10 cellular contexts compared by ENCODE assay signal in the genomic region with DNA sequence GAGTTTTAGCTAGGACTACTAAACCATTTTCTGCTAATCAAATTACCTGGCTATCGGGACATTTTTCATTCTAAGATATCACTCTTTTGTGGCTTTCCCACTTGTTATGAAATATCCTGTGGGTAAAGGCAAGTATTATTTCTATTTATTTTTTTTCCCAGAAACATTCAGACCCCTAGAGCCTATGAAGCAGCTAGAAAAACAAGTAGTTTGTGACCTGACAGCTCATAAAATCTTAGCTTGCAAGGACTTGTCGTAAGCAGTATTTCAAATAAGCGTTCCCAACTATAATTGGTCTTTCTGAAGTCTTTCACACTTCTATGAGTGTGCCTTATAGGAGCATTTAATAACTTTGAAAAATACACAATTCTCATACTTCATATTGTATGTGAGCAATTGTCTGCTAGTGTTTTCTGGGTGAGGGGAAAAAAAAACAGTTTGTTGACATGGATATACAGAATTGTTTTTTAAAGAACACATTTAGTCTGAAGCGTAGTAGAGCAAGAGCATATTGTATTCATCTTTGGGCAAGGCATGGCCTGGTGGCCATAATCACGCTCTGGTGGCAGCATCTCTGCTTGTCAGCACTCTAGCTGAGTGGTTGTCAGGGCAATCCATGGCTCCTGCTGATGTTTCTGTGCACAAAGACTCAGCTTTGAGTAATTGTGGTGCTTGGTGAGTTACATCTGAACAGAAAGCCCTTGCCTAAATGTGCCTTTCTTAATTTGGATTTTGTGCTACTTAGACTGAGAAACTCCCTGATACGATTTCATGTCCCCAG. TPM values are rescaled to one million over a fixed set of nuclear protein-coding genes. Genes with fewer than 3 reads are reported as not detected.
A peak's percentile ranks its signal among the peaks of the same experiment; 100 is the strongest.
DNase-seq lines count a peak whose midpoint lies in the region; ATAC-seq and TF ChIP-seq lines count a peak whose summit lies in the region.
"Had no signal": no experiment of that assay in that cellular context is flagged by ENCODE, and none has a peak within 500 bp of the region (broad histone marks: within the 10 kb centered on the region; RNA-seq: fewer than 3 reads in every experiment).

No MANE protein-coding gene starts in this region.

- H2BK15ac ChIP-seq in neuronal stem cell (ENCODE audit: low read length): no peak overlapping the region

- WGBS in neuronal stem cell (ENCODE audit: extremely low coverage in 2 of 2, insufficient read length in 2 of 2, insufficient replicate concordance in 1 of 2), 2 donors: no CpG with 5 or more reads among the region's 6 CpGs
- WGBS in thyroid gland, 2 donors: 95 to 98% methylated on average over 6 of the region's 6 CpGs

- H2AFZ ChIP-seq in neuronal stem cell (ENCODE audit: low read length): no peak overlapping the region

- no peaks in the 10 kb centered on the region for H3K27me3 Mint-ChIP-seq in activated CD4-positive, alpha-beta T cell treated with anti-CD3 and anti-CD28 coated beads, Interleukin-2, amount 10 ng/mL, durations not matched to agents 7 days and 5 days
- no peaks in the 10 kb centered on the region for H3K27me3 Mint-ChIP-seq in activated naive CD8-positive, alpha-beta T cell treated with anti-CD3 and anti-CD28 coated beads, Interleukin-2, amount 10 ng/mL, durations not matched to agents 7 days and 5 days

- no peak overlapping the region for H3K18ac ChIP-seq in neuronal stem cell (ENCODE audit: low read length)

- H3K4me2 ChIP-seq in neuronal stem cell (ENCODE audit: insufficient read depth, low read length, poor library complexity, severe bottlenecking): no peak overlapping the region

- POLR2A ChIA-PET in activated CD4-positive, alpha-beta T cell treated with anti-CD3 and anti-CD28 coated beads, Interleukin-2, amount 10 ng/mL, durations not matched to agents 7 days and 5 days (lab: Charles Lee): interaction anchor here (0.6 kb wide), 1 partner anchor 1593 kb away, joined by 3 read pairs; no protein-coding TSS in a partner anchor
- POLR2A ChIA-PET in activated naive CD8-positive, alpha-beta T cell treated with anti-CD3 and anti-CD28 coated beads, Interleukin-2, amount 10 ng/mL, durations not matched to agents 7 days and 5 days (lab: Charles Lee): interaction anchor here (0.8 to 2.1 kb wide), 5 partner anchors 12 to 83 kb away, joined by 3 to 5 read pairs (median 4); no protein-coding TSS in a partner anchor

- H3K4me3 ChIP-seq in neuronal stem cell (ENCODE audit: low read length in 2 of 2) (no peak overlapping the region), thyroid gland (replicated peaks in 1 of 3) (no peak overlapping the region)
- H3K4me3 ChIP-seq: ovary had no signal

- no peak overlapping the region for H2BK120ac ChIP-seq in neuronal stem cell (ENCODE audit: low read depth, low read length)

- peaks cover 3% of the 10 kb centered on the region for H3K9me3 Mint-ChIP-seq in activated CD4-positive, alpha-beta T cell treated with anti-CD3 and anti-CD28 coated beads, Interleukin-2, amount 10 ng/mL, durations not matched to agents 7 days and 5 days
- H3K9me3 Mint-ChIP-seq in activated naive CD8-positive, alpha-beta T cell treated with anti-CD3 and anti-CD28 coated beads, Interleukin-2, amount 10 ng/mL, durations not matched to agents 7 days and 5 days: no peaks in the 10 kb centered on the region

- no peak overlapping the region for H3K4ac ChIP-seq in neuronal stem cell (ENCODE audit: low read length)

- H3K27ac ChIP-seq in neuronal stem cell (replicated peaks; ENCODE audit: low read length) (no peak overlapping the region), thyroid gland (no peak overlapping the region)
- H3K27ac ChIP-seq: ovary had no signal

- intact Hi-C loops in thyroid gland (cut with DNase I): no loop called here

- no peak for TF ChIP-seq CTCF in thyroid gland (IDR thresholded peaks at IDR 0.05)

- H3K9ac ChIP-seq in neuronal stem cell (ENCODE audit: low read depth, low read length, poor library complexity): no peak overlapping the region

- H3K36me3 Mint-ChIP-seq in activated CD4-positive, alpha-beta T cell treated with anti-CD3 and anti-CD28 coated beads, Interleukin-2, amount 10 ng/mL, durations not matched to agents 7 days and 5 days (ENCODE audit: low read depth): peaks cover 60% of the 10 kb centered on the region
- peaks cover 27% of the 10 kb centered on the region for H3K36me3 Mint-ChIP-seq in activated naive CD8-positive, alpha-beta T cell treated with anti-CD3 and anti-CD28 coated beads, Interleukin-2, amount 10 ng/mL, durations not matched to agents 7 days and 5 days

- no peak overlapping the region for H3K23ac ChIP-seq in neuronal stem cell (ENCODE audit: low read depth, low read length, poor library complexity)

- H3K4me3 Mint-ChIP-seq in activated CD4-positive, alpha-beta T cell treated with anti-CD3 and anti-CD28 coated beads, Interleukin-2, amount 10 ng/mL, durations not matched to agents 7 days and 5 days: peak overlapping the region; percentile 100
- peak overlapping the region; percentile 98 for H3K4me3 Mint-ChIP-seq in activated naive CD8-positive, alpha-beta T cell treated with anti-CD3 and anti-CD28 coated beads, Interleukin-2, amount 10 ng/mL, durations not matched to agents 7 days and 5 days

- no peak overlapping the region for H4K8ac ChIP-seq in neuronal stem cell (ENCODE audit: low read depth, low read length)

- CTCF ChIA-PET in activated CD4-positive, alpha-beta T cell treated with anti-CD3 and anti-CD28 coated beads, Interleukin-2, amount 10 ng/mL, durations not matched to agents 7 days and 5 days (lab: Charles Lee): interaction anchor here (0.5 to 0.6 kb wide), 3 partner anchors 124 to 1135 kb away, joined by 3 to 5 read pairs (median 4); no protein-coding TSS in a partner anchor

- ATAC-seq in activated naive CD8-positive, alpha-beta T cell treated with anti-CD3 and anti-CD28 coated beads, Interleukin-2, amount 10 ng/mL, durations not matched to agents 7 days and 5 days (ENCODE audit: low read depth): no peak
- no peak for ATAC-seq in HG03520 (IDR thresholded peaks at IDR 0.05; ENCODE audit: unreplicated experiment)

- H3K36me3 ChIP-seq in neuronal stem cell (replicated peaks in 1 of 2; ENCODE audit: control insufficient read depth in 2 of 2, insufficient read depth in 2 of 2, low read length in 2 of 2) (no peaks in the 10 kb centered on the region), thyroid gland (no peaks in the 10 kb centered on the region)
- H3K36me3 ChIP-seq: ovary had no signal

- no peak for TF ChIP-seq POLR2A in thyroid gland (IDR thresholded peaks at IDR 0.05)

- no peaks in the 10 kb centered on the region for H3K79me1 ChIP-seq in neuronal stem cell (ENCODE audit: low read depth, low read length)

- peaks cover 57% of the 10 kb centered on the region for H3K4me1 Mint-ChIP-seq in activated CD4-positive, alpha-beta T cell treated with anti-CD3 and anti-CD28 coated beads, Interleukin-2, amount 10 ng/mL, durations not matched to agents 7 days and 5 days
- H3K4me1 Mint-ChIP-seq in activated naive CD8-positive, alpha-beta T cell treated with anti-CD3 and anti-CD28 coated beads, Interleukin-2, amount 10 ng/mL, durations not matched to agents 7 days and 5 days: peaks cover 42% of the 10 kb centered on the region

- no peak overlapping the region for H4K91ac ChIP-seq in neuronal stem cell (ENCODE audit: low read depth, low read length, poor library complexity)

- peak overlapping the region; percentile 100 for H3K27ac Mint-ChIP-seq in activated CD4-positive, alpha-beta T cell treated with anti-CD3 and anti-CD28 coated beads, Interleukin-2, amount 10 ng/mL, durations not matched to agents 7 days and 5 days
- H3K27ac Mint-ChIP-seq in activated naive CD8-positive, alpha-beta T cell treated with anti-CD3 and anti-CD28 coated beads, Interleukin-2, amount 10 ng/mL, durations not matched to agents 7 days and 5 days: no peak overlapping the region

- no peak overlapping the region for H2BK12ac ChIP-seq in neuronal stem cell (ENCODE audit: low read length)

- H3K27me3 ChIP-seq in neuronal stem cell (ENCODE audit: control insufficient read depth in 3 of 3, insufficient read depth in 3 of 3, low read depth in 1 of 3, low read length in 3 of 3): no peaks in the 10 kb centered on the region
- no peaks in the 10 kb centered on the region for H3K27me3 ChIP-seq in thyroid gland
- H3K27me3 ChIP-seq: ovary had no signal

- H3K4me1 ChIP-seq in neuronal stem cell (ENCODE audit: control insufficient read depth in 2 of 2, insufficient read depth in 1 of 2, low read depth in 1 of 2, low read length in 2 of 2) (peaks cover 3 to 16% of the 10 kb centered on the region in 2 donors), thyroid gland (peaks cover 5 to 8% of the 10 kb centered on the region in 2 donors)

- peak; percentile 22 for DNase-seq in activated CD4-positive, alpha-beta T cell treated with anti-CD3 and anti-CD28 coated beads, Interleukin-2, amount 10 ng/mL, durations not matched to agents 7 days and 5 days
- DNase-seq in activated CD4-positive, alpha-beta T cell treated with anti-CD3 and anti-CD28 coated beads for 4 hours: no peak
- DNase-seq in NCI-H526 treated with DMSO at 0.1 percent for 48 hours (lab: John Stamatoyannopoulos, UW) (peak; percentile 6), neuronal stem cell (ENCODE audit: low spot score) (peak; percentile 9), thyroid gland (no peak), iPS-NIHi11 (ENCODE audit: low spot score) (no peak)
- no peak for DNase-seq in activated naive CD8-positive, alpha-beta T cell treated with anti-CD3 and anti-CD28 coated beads, Interleukin-2, amount 10 ng/mL, durations not matched to agents 7 days and 5 days
- DNase-seq: NCI-H510A had no signal

- no peak overlapping the region for H2BK5ac ChIP-seq in neuronal stem cell (ENCODE audit: low read length)

- no peak overlapping the region for H3K14ac ChIP-seq in neuronal stem cell (ENCODE audit: low read length)

- no peak overlapping the region for H2AK5ac ChIP-seq in neuronal stem cell (ENCODE audit: low read depth, low read length)

- H3K9me3 ChIP-seq in neuronal stem cell (replicated peaks in 1 of 2; ENCODE audit: control insufficient read depth in 2 of 2, insufficient read depth in 1 of 2, low read depth in 1 of 2, low read length in 2 of 2) (peaks cover under 1 to 2% of the 10 kb centered on the region in 2 donors), thyroid gland (no peaks in the 10 kb centered on the region)
- H3K9me3 ChIP-seq: ovary had no signal

RNA-seq across cellular contexts. Expression of gene MCUB, which starts 2.6 kb away (rescaled TPM):
- 100 to 1,000 TPM; 132 to 141 TPM for total RNA-seq in activated CD4-positive, alpha-beta T cell treated with anti-CD3 and anti-CD28 coated beads, Interleukin-2, amount 10 ng/mL, durations not matched to agents 7 days and 5 days
- total RNA-seq in activated naive CD8-positive, alpha-beta T cell treated with anti-CD3 and anti-CD28 coated beads, Interleukin-2, amount 10 ng/mL, durations not matched to agents 7 days and 5 days: 100 to 1,000 TPM; 110 to 121 TPM
- 25.3 TPM for polyA plus RNA-seq in neuronal stem cell (2013, experiment 1 of 2)
- polyA plus RNA-seq in neuronal stem cell (2013, experiment 2 of 2): 24.6 TPM
- 10 to 100 TPM in 3 of 4 donors, 1 to 10 TPM in 1; 6.5 to 18.5 (median 12.4) TPM for total RNA-seq in thyroid gland

Comparison
In these comparisons a context has a peak if more than half of its experiments do, and no peak if none do; other contexts are left out.
1. DNase-seq: peak in activated CD4-positive, alpha-beta T cell treated with anti-CD3 and anti-CD28 coated beads, Interleukin-2, amount 10 ng/mL, durations not matched to agents 7 days and 5 days (single experiment), NCI-H526 treated with DMSO at 0.1 percent for 48 hours (single experiment) and neuronal stem cell (single experiment); none in activated CD4-positive, alpha-beta T cell treated with anti-CD3 and anti-CD28 coated beads for 4 hours (0 of 2), activated naive CD8-positive, alpha-beta T cell treated with anti-CD3 and anti-CD28 coated beads, Interleukin-2, amount 10 ng/mL, durations not matched to agents 7 days and 5 days (single experiment), thyroid gland (0 of 2) and iPS-NIHi11 (single experiment).
2. RNA of gene MCUB, which starts 2.6 kb away (total RNA-seq): 132 to 141 TPM in activated CD4-positive, alpha-beta T cell treated with anti-CD3 and anti-CD28 coated beads, Interleukin-2, amount 10 ng/mL, durations not matched to agents 7 days and 5 days and 110 to 121 TPM in activated naive CD8-positive, alpha-beta T cell treated with anti-CD3 and anti-CD28 coated beads, Interleukin-2, amount 10 ng/mL, durations not matched to agents 7 days and 5 days; 6.5 to 18.5 TPM in thyroid gland; every median in the first group is over 4 times any median in the second.